8 cellular contexts compared by ENCODE assay signal in the genomic region with DNA sequence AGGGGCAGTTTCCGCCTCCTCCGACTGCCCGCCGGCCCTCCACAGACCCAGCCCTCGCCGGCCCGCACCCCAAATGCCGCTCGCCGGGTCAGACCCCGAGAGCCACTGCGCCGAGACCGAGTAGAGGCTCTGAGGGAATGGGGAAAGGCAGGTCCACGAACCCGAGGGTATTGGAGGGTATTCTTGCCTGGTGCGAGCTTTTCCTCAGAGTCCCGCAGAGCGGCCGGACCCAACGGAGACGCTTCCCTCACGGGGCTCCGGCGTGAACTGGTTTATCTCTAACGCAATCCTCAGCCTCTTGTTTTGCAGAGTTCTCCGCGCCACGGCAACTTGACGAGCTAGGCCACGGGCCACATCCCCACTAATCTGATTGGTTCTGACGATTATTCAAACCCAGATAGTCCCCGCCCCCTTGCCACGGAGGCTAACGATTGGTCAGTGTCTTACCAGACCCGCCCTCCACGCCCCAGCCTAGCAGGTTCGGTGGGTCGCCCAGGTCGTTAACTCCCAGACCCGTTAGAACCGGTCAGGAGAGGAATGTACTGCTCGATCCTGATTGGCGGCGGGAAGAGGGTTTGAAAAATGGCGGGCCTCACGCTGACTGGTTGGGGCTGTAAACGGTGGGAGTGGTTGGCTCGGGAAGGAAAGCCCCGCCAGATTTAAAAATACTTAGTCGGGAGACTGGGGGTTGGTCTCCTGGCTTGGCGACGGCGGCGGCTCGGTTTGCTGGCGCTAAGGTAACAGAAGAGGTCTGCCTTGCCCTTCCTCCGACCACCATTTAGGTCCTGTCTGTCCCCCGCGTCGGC. TPM values are rescaled to one million over a fixed set of nuclear protein-coding genes. Genes with fewer than 3 reads are reported as not detected.
DNase-seq lines count a peak whose midpoint lies in the region; ATAC-seq and TF ChIP-seq lines count a peak whose summit lies in the region.

A gene (minus strand): TSS at position 274 of the 806 bp plus-strand sequence. CDS start 709 bp downstream, outside the sequence.

- no peak for TF ChIP-seq CTCF in prostate gland (IDR thresholded peaks at IDR 0.05)

- H3K36me3 ChIP-seq in prostate gland (no peaks in the 10 kb centered on the region), urinary bladder (ENCODE audit: insufficient read depth) (no peaks in the 10 kb centered on the region)

- intact Hi-C loops in T-helper 2 cell treated with Interferon-gamma antibody and Interleukin-4, amounts not matched to agents 100 ng/mL and 5 ng/mL, for 36 hours (cut with micrococcal nuclease), result loop anchor here (1.0 kb wide), 3 partner anchors 36 to 949 kb away; a partner anchor contains a TSS
- intact Hi-C loops in left ventricle myocardium superior (cut with micrococcal nuclease), result loop anchor here (1.0 kb wide), 1 partner anchor 36 kb away; a partner anchor contains a TSS
- intact Hi-C loops in prostate gland (cut with DNase I), result loop anchor here (1.0 kb wide), 1 partner anchor 36 kb away; a partner anchor contains a TSS

- H3K27me3 ChIP-seq in prostate gland (replicated peaks; ENCODE audit: insufficient read depth), result no peaks in the 10 kb centered on the region

- H3K27ac ChIP-seq in prostate gland, result peak within 1 kb of the TSS; percentile 98 to 100
- H3K27ac ChIP-seq in urinary bladder (ENCODE audit: low read depth), result peak within 1 kb of the TSS; percentile 99

- DNase-seq in NCI-H187 treated with DMSO at 0.1 percent for 48 hours (lab: John Stamatoyannopoulos, UW) (peak; percentile 91), anterior cingulate cortex (lab: John Stamatoyannopoulos, UW) (peak; percentile 90 to 100 (median 99)), left ventricle myocardium superior (peak; percentile 100), prostate gland (ENCODE audit: low spot score) (peak; percentile 100)

- peak within 1 kb of the TSS; percentile 82 to 98 for H3K4me3 ChIP-seq in prostate gland
- peak within 1 kb of the TSS; percentile 82 for H3K4me3 ChIP-seq in urinary bladder (ENCODE audit: low read depth, low read length)

- TF ChIP-seq POLR2A in prostate gland (IDR thresholded peaks at IDR 0.05), result peak; percentile 99

- ATAC-seq in GM18499 (IDR thresholded peaks at IDR 0.05; ENCODE audit: insufficient read depth, unreplicated experiment) (peak; percentile 87), HG02943 (IDR thresholded peaks at IDR 0.05; ENCODE audit: low read depth, unreplicated experiment) (peak; percentile 92), left ventricle myocardium superior (peak; percentile 96)

- no peaks in the 10 kb centered on the region for H3K4me1 ChIP-seq in prostate gland (replicated peaks)
- H3K4me1 ChIP-seq in urinary bladder (ENCODE audit: insufficient read depth), result no peaks in the 10 kb centered on the region

- under 1% methylated on average over 55 of the region's 61 CpGs for WGBS in prostate gland
- under 1% methylated on average over 61 of the region's 61 CpGs for WGBS in urinary bladder

- H3K9me3 ChIP-seq in prostate gland, result no peaks in the 10 kb centered on the region

RNA-seq across cellular contexts. Expression of the gene that starts here (rescaled TPM):
- total RNA-seq in T-helper 2 cell treated with Interferon-gamma antibody and Interleukin-4, amounts not matched to agents 100 ng/mL and 5 ng/mL, for 36 hours, result 703 and 705 TPM in 2 replicates
- 38.8 TPM for total RNA-seq in left ventricle myocardium superior
- total RNA-seq in prostate gland, result 10 to 100 TPM; 32.2 to 38.0 TPM
- total RNA-seq in urinary bladder, result 94.1 TPM
- polyA plus RNA-seq in urinary bladder, result 109 TPM

Comparison
In these comparisons a context has a peak if more than half of its experiments do, and no peak if none do; other contexts are left out.
1. Peak in every context shown above with its lines: DNase-seq, ATAC-seq, H3K4me3 ChIP-seq and H3K27ac ChIP-seq.